ENCODE assay signal across 28 cellular contexts in genomic region chr3:135352213-135352612, GRCh38.
"Had no signal": no experiment of that assay in that cellular context is flagged by ENCODE, and none has a peak within 500 bp of the region (broad histone marks: within the 10 kb centered on the region; RNA-seq: fewer than 3 reads in every experiment).

No MANE protein-coding gene starts in this region.

- DNase-seq: immature natural killer cell; kidney; left colon; left lung; lower lobe of right lung; mammary epithelial cell; mesenchymal stem cell; naive B cell; natural killer cell; nephron progenitor cell; ovary; right lobe of liver; stimulated activated CD4-positive, alpha-beta T cell treated with anti-CD3 and anti-CD28 coated beads, Interleukin-1b, Interleukin-23, amount 100 ng/mL, for 48 hours; stimulated activated CD4-positive, alpha-beta T cell treated with anti-CD3 and anti-CD28 coated beads, Interleukin-2, amount 100 ng/mL, for 48 hours; stimulated activated naive CD4-positive, alpha-beta T cell; tibial artery; trophoblast cell; upper lobe of right lung had no signal

- H3K27ac ChIP-seq: hepatocyte, left lung, lower lobe of right lung, ovary, right atrium auricular region, right lobe of liver, suprapubic skin, thoracic aorta, tibial artery, upper lobe of right lung had no signal

- H3K27ac Mint-ChIP-seq: immature natural killer cell; naive B cell; natural killer cell; nephron progenitor cell; progenitor cell of endocrine pancreas; stimulated activated effector memory CD8-positive, alpha-beta T cell treated with anti-CD3 and anti-CD28 coated beads, Interleukin-12 subunit alpha, Interleukin-12 subunit beta, amount 100 ng/mL, for 72 hours; stimulated activated naive CD8-positive, alpha-beta T cell treated with anti-CD3 and anti-CD28 coated beads, Interleukin-15, Interleukin-2, amounts not matched to agents 100 ng/mL and 50 ng/mL, for 24 hours had no signal

- H3K4me3 Mint-ChIP-seq: immature natural killer cell; naive B cell; natural killer cell; nephron progenitor cell; stimulated activated effector memory CD8-positive, alpha-beta T cell treated with anti-CD3 and anti-CD28 coated beads, Interleukin-12 subunit alpha, Interleukin-12 subunit beta, amount 100 ng/mL, for 72 hours; stimulated activated naive CD8-positive, alpha-beta T cell treated with anti-CD3 and anti-CD28 coated beads, Interleukin-15, Interleukin-2, amounts not matched to agents 100 ng/mL and 50 ng/mL, for 24 hours had no signal

- H3K4me1 ChIP-seq: left lung, lower lobe of right lung, right atrium auricular region, right lobe of liver, suprapubic skin, tibial artery, upper lobe of right lung had no signal

- ATAC-seq: left colon; left lung; lower lobe of right lung; natural killer cell; right lobe of liver; stimulated activated effector memory CD8-positive, alpha-beta T cell treated with anti-CD3 and anti-CD28 coated beads, Interleukin-12 subunit alpha, Interleukin-12 subunit beta, amount 100 ng/mL, for 72 hours; upper lobe of right lung had no signal

- H3K9me3 ChIP-seq: left lung, lower lobe of right lung, ovary, right atrium auricular region, right lobe of liver, suprapubic skin, thoracic aorta, tibial artery, upper lobe of right lung had no signal

- H2AFZ ChIP-seq: hepatocyte had no signal

- H3K36me3 ChIP-seq: left lung, lower lobe of right lung, ovary, right atrium auricular region, right lobe of liver, suprapubic skin, thoracic aorta, tibial artery, upper lobe of right lung had no signal

- H3K4me2 ChIP-seq: hepatocyte, smooth muscle cell had no signal

- H3K27me3 ChIP-seq: hepatocyte, left lung, ovary, right atrium auricular region, right lobe of liver, suprapubic skin, tibial artery, upper lobe of right lung had no signal

- H3K79me2 ChIP-seq: hepatocyte had no signal

- H3K4me3 ChIP-seq: hepatocyte, left lung, lower lobe of right lung, ovary, right atrium auricular region, right lobe of liver, smooth muscle cell, suprapubic skin, thoracic aorta, tibial artery, upper lobe of right lung had no signal

- H3K27me3 Mint-ChIP-seq: naive B cell; stimulated activated naive CD8-positive, alpha-beta T cell treated with anti-CD3 and anti-CD28 coated beads, Interleukin-15, Interleukin-2, amounts not matched to agents 100 ng/mL and 50 ng/mL, for 24 hours had no signal

- H3K36me3 Mint-ChIP-seq: immature natural killer cell; natural killer cell; stimulated activated effector memory CD8-positive, alpha-beta T cell treated with anti-CD3 and anti-CD28 coated beads, Interleukin-12 subunit alpha, Interleukin-12 subunit beta, amount 100 ng/mL, for 72 hours had no signal

- H3K4me1 Mint-ChIP-seq: immature natural killer cell; naive B cell; natural killer cell; stimulated activated effector memory CD8-positive, alpha-beta T cell treated with anti-CD3 and anti-CD28 coated beads, Interleukin-12 subunit alpha, Interleukin-12 subunit beta, amount 100 ng/mL, for 72 hours had no signal

- FAIRE-seq: islet of Langerhans, urothelium cell line had no signal
